ENCODE assay signal across 1 cellular context in genomic region chr7:984361-985126, GRCh38.
TF ChIP-seq lines count a peak whose summit lies in the region.

No MANE protein-coding gene starts in this region.

TF ChIP-seq in H1, 55 proteins besides CTCF, POLR2A, EP300 and RAD21:
- TF ChIP-seq POLR2AphosphoS5 (IDR thresholded peaks at IDR 0.05; ENCODE audit: low read depth, low read length) = no peak
